8 cellular contexts compared by ENCODE assay signal in the genomic region with DNA sequence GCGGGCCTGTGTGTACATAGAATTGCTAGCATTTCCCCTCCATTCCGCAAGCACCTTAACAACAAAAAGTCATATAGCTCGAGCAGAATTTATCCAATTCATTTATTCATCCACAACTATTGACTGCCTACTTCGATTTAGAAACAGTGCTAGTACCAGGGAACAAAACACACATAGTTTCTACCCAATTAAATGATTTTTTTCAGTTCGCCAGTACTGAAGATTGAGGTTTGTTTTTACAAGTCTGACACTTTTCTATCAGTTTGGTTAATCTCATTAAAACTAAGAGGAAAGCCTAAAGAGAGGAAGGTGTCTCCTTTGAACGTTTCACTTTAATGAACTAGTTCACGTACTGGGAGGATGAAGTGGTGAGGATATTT. TPM values are rescaled to one million over a fixed set of nuclear protein-coding genes. Genes with fewer than 3 reads are reported as not detected.
DNase-seq lines count a peak whose midpoint lies in the region; ATAC-seq and TF ChIP-seq lines count a peak whose summit lies in the region.

No MANE protein-coding gene starts in this region.

- TF ChIP-seq POLR2A in erythroblast (IDR thresholded peaks at IDR 0.05; ENCODE audit: low read length), result no peak

- H3K36me3 ChIP-seq in NT2/D1 (ENCODE audit: insufficient read depth, insufficient read length, low read length) (peaks cover 11% of the 10 kb centered on the region), endocrine pancreas (ENCODE audit: control insufficient read depth, insufficient read depth, low read length) (no peaks in the 10 kb centered on the region), neutrophil (no peaks in the 10 kb centered on the region)

- H3K27me3 ChIP-seq in NT2/D1 (ENCODE audit: insufficient read depth, insufficient read length) (no peaks in the 10 kb centered on the region), endocrine pancreas (ENCODE audit: control insufficient read depth, insufficient read depth, low read length) (no peaks in the 10 kb centered on the region), neutrophil (no peaks in the 10 kb centered on the region)

- H3K9ac ChIP-seq in NT2/D1 (ENCODE audit: insufficient read length, low read depth) (peak overlapping the region; percentile 93), endocrine pancreas (ENCODE audit: control insufficient read depth, insufficient read depth, low read length) (peak overlapping the region; percentile 73)

- no peaks in the 10 kb centered on the region for H3K9me3 ChIP-seq in NT2/D1 (ENCODE audit: insufficient read depth, low read length)
- H3K9me3 ChIP-seq in endocrine pancreas (ENCODE audit: control insufficient read depth, low read length), result no peaks in the 10 kb centered on the region
- no peaks in the 10 kb centered on the region for H3K9me3 ChIP-seq in neutrophil

- TF ChIP-seq CTCF in neutrophil (IDR thresholded peaks at IDR 0.05), result no peak

- in situ Hi-C loops in Caki2 (cut with HindIII; ENCODE audit: low pct_unique_long_range_greater_than_20kb, low sequenced_read_pairs), result no loop called here

- DNase-seq in Caki2 (ENCODE audit: low read depth), result peak; percentile 22
- no peak for DNase-seq in NT2/D1 (ENCODE audit: low read depth, low spot score)
- DNase-seq in erythroblast (lab: John Stamatoyannopoulos, UW), result no peak

- ATAC-seq in GM21360 (IDR thresholded peaks at IDR 0.05; ENCODE audit: unreplicated experiment) (no peak), GM21825 (IDR thresholded peaks at IDR 0.05; ENCODE audit: unreplicated experiment) (no peak), HG02973 (IDR thresholded peaks at IDR 0.05; ENCODE audit: unreplicated experiment) (no peak)

- peak overlapping the region; percentile 89 for H3K4me3 ChIP-seq in NT2/D1 (ENCODE audit: insufficient read length, low read depth)
- peak overlapping the region; percentile 99 for H3K4me3 ChIP-seq in endocrine pancreas (ENCODE audit: control insufficient read depth, insufficient read depth, low read length)
- peak overlapping the region; percentile 75 to 97 for H3K4me3 ChIP-seq in neutrophil (ENCODE audit: low read depth in 1 of 2, low read length in 1 of 2)

- no peaks in the 10 kb centered on the region for H3K4me1 ChIP-seq in NT2/D1 (ENCODE audit: insufficient read depth, insufficient read length)
- H3K4me1 ChIP-seq in endocrine pancreas (ENCODE audit: control insufficient read depth, insufficient read depth, low read length), result peaks cover 2% of the 10 kb centered on the region
- peaks cover 47 to 52% of the 10 kb centered on the region in 2 experiments for H3K4me1 ChIP-seq in neutrophil (ENCODE audit: control insufficient read depth in 1 of 2, insufficient read depth in 1 of 2, low read depth in 1 of 2, low read length in 1 of 2)

- peak overlapping the region; percentile 88 for H3K27ac ChIP-seq in neutrophil

RNA-seq across cellular contexts. Expression of gene TAF11, which starts 0.6 kb away (rescaled TPM):
- total RNA-seq in Caki2 (2014; rRNA removed; shearing (Covaris generic); ENCODE audit: low replicate concordance), result 43.8 and 46.4 TPM in 2 replicates

RNA-seq across cellular contexts. Expression of gene ANKS1A, which starts 0.6 kb away (rescaled TPM):
- total RNA-seq in Caki2 (2014; rRNA removed; shearing (Covaris generic); ENCODE audit: low replicate concordance), result 10.0 and 15.2 TPM in 2 replicates
